ENCODE assay signal across 11 cellular contexts in the genomic region with DNA sequence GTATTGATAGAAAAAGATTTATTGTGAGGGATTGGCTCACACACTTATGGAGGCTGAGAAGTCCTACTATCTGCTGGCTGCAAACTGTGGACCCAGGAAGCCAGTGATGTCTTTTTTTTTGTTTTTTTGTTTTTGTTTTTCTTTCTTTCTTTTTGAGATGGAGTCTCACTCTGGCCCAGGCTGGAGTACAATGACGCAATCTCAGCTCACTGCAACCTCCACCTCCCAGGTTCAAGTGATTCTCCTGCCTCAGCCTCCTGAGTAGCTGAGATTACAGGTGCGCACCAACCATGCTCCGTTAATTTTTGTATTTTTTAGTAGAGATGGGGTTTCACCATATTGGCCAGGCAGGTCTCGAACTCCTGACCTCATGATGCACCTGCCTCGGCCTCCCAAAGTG. TPM values are rescaled to one million over a fixed set of nuclear protein-coding genes. Genes with fewer than 3 reads are reported as not detected.
"Had no signal": no experiment of that assay in that cellular context is flagged by ENCODE, and none has a peak within 500 bp of the region (broad histone marks: within the 10 kb centered on the region; RNA-seq: fewer than 3 reads in every experiment).

No MANE protein-coding gene starts in this region.

RNA-seq across cellular contexts. Expression of gene COMP, which starts 20.5 kb away (rescaled TPM):
- total RNA-seq: kidney epithelial cell; left colon; left lobe of liver; left ventricle myocardium superior; lung microvascular endothelial cell; mononuclear cell; myocyte; naive thymus-derived CD4-positive, alpha-beta T cell had no signal
- polyA plus RNA-seq: immature natural killer cell; keratinocyte; mammary epithelial cell; naive thymus-derived CD4-positive, alpha-beta T cell had no signal
